1 cellular context compared by ENCODE assay signal in genomic region chr12:48956279-48957140, GRCh38.
A peak's percentile ranks its signal among the peaks of the same experiment; 100 is the strongest.
TF ChIP-seq lines count a peak whose summit lies in the region.

No MANE protein-coding gene starts in this region.

TF ChIP-seq in K562, 482 proteins besides CTCF, POLR2A, EP300 and RAD21 (continued from another document):
- TF ChIP-seq XRCC4 (IDR thresholded peaks at IDR 0.05; ENCODE audit: extremely low read depth, insufficient read depth, insufficient read length): no peak
- 0 out of 2 replicates have a peak, but pooled peaks have one; percentile 17 for TF ChIP-seq NCOR1 (IDR thresholded peaks at IDR 0.05)
- 0 out of 2 replicates have a peak, but pooled peaks have one; percentile 16 for TF ChIP-seq KLF16 (IDR thresholded peaks at IDR 0.05)
- no peak for TF ChIP-seq POLR3G (IDR thresholded peaks at IDR 0.05; ENCODE audit: extremely low read depth, insufficient read length, insufficient replicate concordance)
- peak in 1 of 2 experiments; percentile 55; a peak in 1 of 4 replicates for TF ChIP-seq RCOR1 (IDR thresholded peaks at IDR 0.05; ENCODE audit: borderline replicate concordance in 1 of 2, low read depth in 2 of 2, low read length in 2 of 2)
- no peak for TF ChIP-seq ZNF316 (IDR thresholded peaks at IDR 0.05)
- 0 out of 2 replicates have a peak, but pooled peaks have one; percentile 30 for TF ChIP-seq ZNF561 (CRISPR knock-in tag; conservative IDR thresholded peaks at IDR 0.05)
- TF ChIP-seq ZZZ3 (IDR thresholded peaks at IDR 0.05): 0 out of 2 replicates have a peak, but pooled peaks have one; percentile 43
- TF ChIP-seq RBFOX2 (IDR thresholded peaks at IDR 0.05; ENCODE audit: low read depth, low read length): no peak
- TF ChIP-seq, protein P1, sequence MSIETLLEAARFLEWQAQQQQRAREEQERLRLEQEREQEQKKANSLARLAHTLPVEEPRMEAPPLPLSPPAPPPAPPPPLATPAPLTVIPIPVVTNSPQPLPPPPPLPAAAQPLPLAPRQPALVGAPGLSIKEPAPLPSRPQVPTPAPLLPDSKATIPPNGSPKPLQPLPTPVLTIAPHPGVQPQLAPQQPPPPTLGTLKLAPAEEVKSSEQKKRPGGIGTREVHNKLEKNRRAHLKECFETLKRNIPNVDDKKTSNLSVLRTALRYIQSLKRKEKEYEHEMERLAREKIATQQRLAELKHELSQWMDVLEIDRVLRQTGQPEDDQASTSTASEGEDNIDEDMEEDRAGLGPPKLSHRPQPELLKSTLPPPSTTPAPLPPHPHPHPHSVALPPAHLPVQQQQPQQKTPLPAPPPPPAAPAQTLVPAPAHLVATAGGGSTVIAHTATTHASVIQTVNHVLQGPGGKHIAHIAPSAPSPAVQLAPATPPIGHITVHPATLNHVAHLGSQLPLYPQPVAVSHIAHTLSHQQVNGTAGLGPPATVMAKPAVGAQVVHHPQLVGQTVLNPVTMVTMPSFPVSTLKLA (conservative IDR thresholded peaks at IDR 0.05): peak; percentile 60 to 64; a peak in 3 of 4 replicates
- 0 out of 2 replicates have a peak, but pooled peaks have one; percentile 27 for TF ChIP-seq ESRRA (IDR thresholded peaks at IDR 0.05; ENCODE audit: borderline replicate concordance, low read depth)
- 0 out of 2 replicates have a peak, but pooled peaks have one; percentile 8 for TF ChIP-seq SPI1 (IDR thresholded peaks at IDR 0.05; ENCODE audit: borderline replicate concordance, low read depth, low read length)
- TF ChIP-seq EGR1 (conservative IDR thresholded peaks at IDR 0.05): peak; percentile 94
- TF ChIP-seq NFRKB (IDR thresholded peaks at IDR 0.05; ENCODE audit: low read depth): 0 out of 2 replicates have a peak, but pooled peaks have one; percentile 51
- 0 out of 2 replicates have a peak, but pooled peaks have one; percentile 19 for TF ChIP-seq NBN (IDR thresholded peaks at IDR 0.05; ENCODE audit: low read depth)
- TF ChIP-seq, protein P2, sequence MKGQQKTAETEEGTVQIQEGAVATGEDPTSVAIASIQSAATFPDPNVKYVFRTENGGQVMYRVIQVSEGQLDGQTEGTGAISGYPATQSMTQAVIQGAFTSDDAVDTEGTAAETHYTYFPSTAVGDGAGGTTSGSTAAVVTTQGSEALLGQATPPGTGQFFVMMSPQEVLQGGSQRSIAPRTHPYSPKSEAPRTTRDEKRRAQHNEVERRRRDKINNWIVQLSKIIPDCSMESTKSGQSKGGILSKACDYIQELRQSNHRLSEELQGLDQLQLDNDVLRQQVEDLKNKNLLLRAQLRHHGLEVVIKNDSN (CRISPR knock-in tag; IDR thresholded peaks at IDR 0.05): no peak
- peak; percentile 18 for TF ChIP-seq ASH1L (IDR thresholded peaks at IDR 0.05; ENCODE audit: borderline replicate concordance, low read depth, partially characterized antibody)
- TF ChIP-seq ARID4B (CRISPR knock-in tag; IDR thresholded peaks at IDR 0.05): no peak
- 0 out of 4 replicates have a peak, but pooled peaks of 1 of the 2 experiments have one; percentile 56 for TF ChIP-seq MLLT1 (IDR thresholded peaks at IDR 0.05)
- TF ChIP-seq, protein P3, sequence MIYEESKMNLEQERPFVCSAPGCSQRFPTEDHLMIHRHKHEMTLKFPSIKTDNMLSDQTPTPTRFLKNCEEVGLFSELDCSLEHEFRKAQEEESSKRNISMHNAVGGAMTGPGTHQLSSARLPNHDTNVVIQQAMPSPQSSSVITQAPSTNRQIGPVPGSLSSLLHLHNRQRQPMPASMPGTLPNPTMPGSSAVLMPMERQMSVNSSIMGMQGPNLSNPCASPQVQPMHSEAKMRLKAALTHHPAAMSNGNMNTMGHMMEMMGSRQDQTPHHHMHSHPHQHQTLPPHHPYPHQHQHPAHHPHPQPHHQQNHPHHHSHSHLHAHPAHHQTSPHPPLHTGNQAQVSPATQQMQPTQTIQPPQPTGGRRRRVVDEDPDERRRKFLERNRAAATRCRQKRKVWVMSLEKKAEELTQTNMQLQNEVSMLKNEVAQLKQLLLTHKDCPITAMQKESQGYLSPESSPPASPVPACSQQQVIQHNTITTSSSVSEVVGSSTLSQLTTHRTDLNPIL (CRISPR knock-in tag; IDR thresholded peaks at IDR 0.05): no peak
- 0 out of 4 replicates have a peak, but pooled peaks have one; percentile 8 to 11 for TF ChIP-seq NRF1 (conservative IDR thresholded peaks at IDR 0.05 in 1 of 2, IDR thresholded peaks at IDR 0.05 in 1 of 2)
- 0 out of 2 replicates have a peak, but pooled peaks have one; percentile 46 for TF ChIP-seq PHF21A (IDR thresholded peaks at IDR 0.05; ENCODE audit: borderline replicate concordance, low read depth)
- TF ChIP-seq, protein P4, sequence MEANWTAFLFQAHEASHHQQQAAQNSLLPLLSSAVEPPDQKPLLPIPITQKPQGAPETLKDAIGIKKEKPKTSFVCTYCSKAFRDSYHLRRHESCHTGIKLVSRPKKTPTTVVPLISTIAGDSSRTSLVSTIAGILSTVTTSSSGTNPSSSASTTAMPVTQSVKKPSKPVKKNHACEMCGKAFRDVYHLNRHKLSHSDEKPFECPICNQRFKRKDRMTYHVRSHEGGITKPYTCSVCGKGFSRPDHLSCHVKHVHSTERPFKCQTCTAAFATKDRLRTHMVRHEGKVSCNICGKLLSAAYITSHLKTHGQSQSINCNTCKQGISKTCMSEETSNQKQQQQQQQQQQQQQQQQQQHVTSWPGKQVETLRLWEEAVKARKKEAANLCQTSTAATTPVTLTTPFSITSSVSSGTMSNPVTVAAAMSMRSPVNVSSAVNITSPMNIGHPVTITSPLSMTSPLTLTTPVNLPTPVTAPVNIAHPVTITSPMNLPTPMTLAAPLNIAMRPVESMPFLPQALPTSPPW (CRISPR knock-in tag; IDR thresholded peaks at IDR 0.05): peak; percentile 85
- TF ChIP-seq ZBTB1 (CRISPR knock-in tag; IDR thresholded peaks at IDR 0.05; ENCODE audit: borderline replicate concordance, low read depth): no peak
- TF ChIP-seq ETV1 (tag; conservative IDR thresholded peaks at IDR 0.05; ENCODE audit: low read depth): peak; percentile 18; the same call in 1 of the 2 replicates
- no peak for TF ChIP-seq TCF3 (CRISPR knock-in tag; IDR thresholded peaks at IDR 0.05)
- no peak for TF ChIP-seq ZNF175 (CRISPR knock-in tag; IDR thresholded peaks at IDR 0.05; ENCODE audit: low read depth)
- TF ChIP-seq ATF7 (IDR thresholded peaks at IDR 0.05): 0 out of 2 replicates have a peak, but pooled peaks have one; percentile 7
- TF ChIP-seq ZNF507 (tag; conservative IDR thresholded peaks at IDR 0.05): no peak
- TF ChIP-seq ERF (CRISPR knock-in tag; IDR thresholded peaks at IDR 0.05): no peak
- no peak for TF ChIP-seq ILF3 (IDR thresholded peaks at IDR 0.05; ENCODE audit: borderline replicate concordance)
- no peak for TF ChIP-seq SRSF9 (IDR thresholded peaks at IDR 0.05; ENCODE audit: borderline replicate concordance, low read depth, low read length)
- no peak for TF ChIP-seq COPS2 (conservative IDR thresholded peaks at IDR 0.05)
- no peak for TF ChIP-seq HDGF (IDR thresholded peaks at IDR 0.05)
- peak; percentile 71; the same call in 1 of the 2 replicates for TF ChIP-seq MTA1 (IDR thresholded peaks at IDR 0.05; ENCODE audit: borderline replicate concordance)
- TF ChIP-seq HNRNPLL (IDR thresholded peaks at IDR 0.05; ENCODE audit: low read depth, low read length, poor library complexity, severe bottlenecking): peak; percentile 45
- TF ChIP-seq PYGO2 (tag; IDR thresholded peaks at IDR 0.05): no peak
- TF ChIP-seq KDM1A (IDR thresholded peaks at IDR 0.05): peak in 1 of 2 experiments; percentile 98; a peak in 2 of 4 replicates
- 0 out of 2 replicates have a peak, but pooled peaks have one; percentile 58 for TF ChIP-seq SMARCE1 (IDR thresholded peaks at IDR 0.05)
- TF ChIP-seq ZNF444 (CRISPR knock-in tag; IDR thresholded peaks at IDR 0.05): peak; percentile 99
- TF ChIP-seq ZBTB11 (CRISPR knock-in tag; IDR thresholded peaks at IDR 0.05): peak in 1 of 3 experiments; percentile 42; a peak in 2 of 6 replicates
- TF ChIP-seq LEF1 (IDR thresholded peaks at IDR 0.05): peak; percentile 73; the same call in 1 of the 2 replicates
- TF ChIP-seq ZNF584 (CRISPR knock-in tag; IDR thresholded peaks at IDR 0.05; ENCODE audit: low read depth): no peak
- TF ChIP-seq SREBF1 (IDR thresholded peaks at IDR 0.05; ENCODE audit: borderline replicate concordance, low read depth, low read length): no peak
